ENCODE assay signal across 1 cellular context in genomic region chr1:205275916-205276315, GRCh38.
TF ChIP-seq lines count a peak whose summit lies in the region.

No MANE protein-coding gene starts in this region.

TF ChIP-seq in IMR-90, 13 proteins besides CTCF, POLR2A, EP300 and RAD21 (continued from another document):
- TF ChIP-seq RFX5 (IDR thresholded peaks at IDR 0.05; ENCODE audit: low read depth, low read length) = no peak
- no peak for TF ChIP-seq BHLHE40 (IDR thresholded peaks at IDR 0.05; ENCODE audit: low read depth, low read length)
- TF ChIP-seq SMC3 (IDR thresholded peaks at IDR 0.05; ENCODE audit: low read depth, low read length) = no peak
- TF ChIP-seq CEBPB (IDR thresholded peaks at IDR 0.05; ENCODE audit: low read depth, low read length) = no peak
- no peak for TF ChIP-seq MXI1 (IDR thresholded peaks at IDR 0.05; ENCODE audit: borderline replicate concordance, low read depth, low read length)
- TF ChIP-seq NFE2L2 (IDR thresholded peaks at IDR 0.05; ENCODE audit: low read depth, low read length) = no peak
- no peak for TF ChIP-seq MAZ (IDR thresholded peaks at IDR 0.05; ENCODE audit: borderline replicate concordance, low read depth, low read length)
- no peak for TF ChIP-seq RCOR1 (IDR thresholded peaks at IDR 0.05; ENCODE audit: insufficient replicate concordance, low read length)
- TF ChIP-seq CHD1 (IDR thresholded peaks at IDR 0.05; ENCODE audit: low read depth, low read length) = no peak
- TF ChIP-seq ELK1 (IDR thresholded peaks at IDR 0.05; ENCODE audit: borderline replicate concordance, low read depth, low read length) = no peak
- no peak for TF ChIP-seq FOS (IDR thresholded peaks at IDR 0.05; ENCODE audit: low read depth, low read length)
- TF ChIP-seq MAFK (IDR thresholded peaks at IDR 0.05; ENCODE audit: low read depth, low read length) = no peak
